In genomic region chr20:25230177-25230831, GRCh38 we compare ENCODE assay signal across 10 cellular contexts. TPM values are rescaled to one million over a fixed set of nuclear protein-coding genes. Genes with fewer than 3 reads are reported as not detected.
A peak's percentile ranks its signal among the peaks of the same experiment; 100 is the strongest.
DNase-seq lines count a peak whose midpoint lies in the region; ATAC-seq and TF ChIP-seq lines count a peak whose summit lies in the region.
"Had no signal": no experiment of that assay in that cellular context is flagged by ENCODE, and none has a peak within 500 bp of the region (broad histone marks: within the 10 kb centered on the region; RNA-seq: fewer than 3 reads in every experiment).

No MANE protein-coding gene starts in this region.

- intact Hi-C loops in heart left ventricle (cut with DNase I) = no loop called here
- intact Hi-C loops in head of caudate nucleus (cut with DNase I) = no loop called here

- H3K27me3 ChIP-seq in heart left ventricle = no peaks in the 10 kb centered on the region

- no peaks in the 10 kb centered on the region for H3K9me3 ChIP-seq in heart left ventricle

- ATAC-seq in GM19467 (IDR thresholded peaks at IDR 0.05; ENCODE audit: unreplicated experiment) (peak; percentile 79), HG03432 (IDR thresholded peaks at IDR 0.05; ENCODE audit: unreplicated experiment) (peak; percentile 84), heart left ventricle (peak in 3 of 4 donors; percentile 11 to 29 (median 20)), GM21526 (IDR thresholded peaks at IDR 0.05; ENCODE audit: low FRiP score, unreplicated experiment) (no peak)
- ATAC-seq: activated T-cell treated with anti-CD3 and anti-CD28 coated beads, Interleukin-2, amount 50 U/mL, for 4 hours had no signal

- DNase-seq in DMS79 (lab: John Stamatoyannopoulos, UW) (peak; percentile 49), heart left ventricle (peak in 1 of 5 donors; percentile 47), DMS153 treated with DMSO at 0.1 percent for 48 hours (lab: John Stamatoyannopoulos, UW; ENCODE audit: unreplicated experiment) (no peak), middle frontal gyrus (ENCODE audit: extremely low spot score, low spot score) (no peak), head of caudate nucleus (no peak)
- DNase-seq: activated T-cell treated with anti-CD3 and anti-CD28 coated beads, Interleukin-2, amount 50 U/mL, for 4 hours; stimulated activated CD4-positive, alpha-beta T cell treated with anti-CD3 and anti-CD28 coated beads, Interleukin-15, amount 100 ng/mL, for 24 hours had no signal

- no peak overlapping the region for H3K4me3 ChIP-seq in heart left ventricle

- H3K4me1 ChIP-seq in heart left ventricle = peaks cover 7 to 70% (median 42%) of the 10 kb centered on the region in 12 donors

- 45 to 64% (median 57%) methylated on average over 7 to 8 of the region's 8 CpGs for WGBS in heart left ventricle, 4 donors

- no peak for TF ChIP-seq CTCF in heart left ventricle (IDR thresholded peaks at IDR 0.05)

- peaks cover 0 to 11% (median 4%) of the 10 kb centered on the region in 9 donors for H3K36me3 ChIP-seq in heart left ventricle

- H3K27ac ChIP-seq in heart left ventricle = peak overlapping the region; percentile 15 to 96 (median 86)

- no peak for TF ChIP-seq POLR2A in heart left ventricle (IDR thresholded peaks at IDR 0.05)

RNA-seq across cellular contexts. Expression of gene PYGB, which starts 17.6 kb away (rescaled TPM):
- total RNA-seq in heart left ventricle = 100 to 1,000 TPM; 172 to 450 (median 233) TPM
- 100 to 1,000 TPM; 144 to 227 TPM for polyA plus RNA-seq in heart left ventricle

RNA-seq across cellular contexts. Expression of gene ENTPD6, which starts 34.8 kb away (rescaled TPM):
- total RNA-seq in heart left ventricle = 100 to 1,000 TPM in 3 of 9 donors, 10 to 100 TPM in 6; 58.7 to 139 (median 86.7) TPM
- polyA plus RNA-seq in heart left ventricle = 100 to 1,000 TPM; 131 to 200 TPM
